Comparison of ENCODE assay signal across 10 cellular contexts in the genomic region with DNA sequence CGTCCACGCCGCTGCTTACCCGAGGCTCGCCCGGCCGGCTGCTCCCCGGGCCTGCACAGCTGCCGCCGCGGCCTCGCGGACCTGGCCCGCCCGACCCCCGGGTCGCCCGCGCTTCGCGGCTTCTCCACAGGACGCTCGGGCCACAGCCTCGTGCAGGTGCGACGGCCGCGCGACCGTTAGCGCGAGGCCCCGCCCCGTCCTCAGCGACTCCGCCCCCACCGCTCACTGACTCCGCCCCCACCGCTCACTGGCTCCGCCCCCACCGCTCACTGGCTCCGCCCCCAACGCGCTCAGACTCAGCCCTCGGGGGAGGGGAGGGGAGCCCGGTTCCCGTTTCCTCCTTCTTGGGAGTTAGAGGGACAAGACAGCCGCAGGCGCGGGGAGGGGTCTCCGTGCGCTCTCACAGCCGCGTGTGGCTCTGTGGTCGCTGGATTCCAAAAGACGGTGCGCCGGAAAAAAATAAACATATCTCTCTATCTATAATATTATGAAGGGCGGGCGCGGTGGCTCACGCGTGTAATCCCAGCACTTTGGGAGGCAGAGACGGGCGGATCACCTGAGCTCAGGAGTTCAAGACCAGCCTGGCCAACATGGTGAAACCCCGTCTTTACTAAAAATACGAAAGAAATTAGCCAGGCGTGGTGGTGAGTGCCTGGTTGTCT. TPM values are rescaled to one million over a fixed set of nuclear protein-coding genes. Genes with fewer than 3 reads are reported as not detected.
DNase-seq lines count a peak whose midpoint lies in the region; ATAC-seq and TF ChIP-seq lines count a peak whose summit lies in the region.
"Had no signal": no experiment of that assay in that cellular context is flagged by ENCODE, and none has a peak within 500 bp of the region (broad histone marks: within the 10 kb centered on the region; RNA-seq: fewer than 3 reads in every experiment).

A gene with protein sequence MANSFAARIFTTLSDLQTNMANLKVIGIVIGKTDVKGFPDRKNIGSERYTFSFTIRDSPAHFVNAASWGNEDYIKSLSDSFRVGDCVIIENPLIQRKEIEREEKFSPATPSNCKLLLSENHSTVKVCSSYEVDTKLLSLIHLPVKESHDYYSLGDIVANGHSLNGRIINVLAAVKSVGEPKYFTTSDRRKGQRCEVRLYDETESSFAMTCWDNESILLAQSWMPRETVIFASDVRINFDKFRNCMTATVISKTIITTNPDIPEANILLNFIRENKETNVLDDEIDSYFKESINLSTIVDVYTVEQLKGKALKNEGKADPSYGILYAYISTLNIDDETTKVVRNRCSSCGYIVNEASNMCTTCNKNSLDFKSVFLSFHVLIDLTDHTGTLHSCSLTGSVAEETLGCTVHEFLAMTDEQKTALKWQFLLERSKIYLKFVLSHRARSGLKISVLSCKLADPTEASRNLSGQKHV (minus strand): TSS at position 191 of the 662 bp plus-strand sequence. CDS start 3,989 bp downstream, outside the sequence.

- no peaks in the 10 kb centered on the region for H3K9me2 ChIP-seq in hepatocyte (replicated peaks; ENCODE audit: insufficient read depth)

- peaks cover 56% of the 10 kb centered on the region for H3K27me3 ChIP-seq in left ventricle myocardium inferior (ENCODE audit: low read depth)
- H3K27me3 ChIP-seq in hepatocyte: peaks cover 24% of the 10 kb centered on the region

- no peak for ATAC-seq in HG02798 (IDR thresholded peaks at IDR 0.05; ENCODE audit: poor library complexity, unreplicated experiment)

- TF ChIP-seq CTCF in left ventricle myocardium inferior (IDR thresholded peaks at IDR 0.05; ENCODE audit: borderline replicate concordance): no peak
- TF ChIP-seq CTCF in hepatocyte (IDR thresholded peaks at IDR 0.05; ENCODE audit: poor library complexity): no peak

- peak within 1 kb of the TSS; percentile 63 for H2AFZ ChIP-seq in hepatocyte

- peak within 1 kb of the TSS; percentile 45 for H3K4me3 ChIP-seq in left ventricle myocardium inferior
- no peak within 1 kb of the TSS for H3K4me3 ChIP-seq in hepatocyte

- intact Hi-C loops in left ventricle myocardium inferior (cut with micrococcal nuclease): no loop called here
- intact Hi-C loops in cardiac septum (cut with DNase I): no loop called here

- H3K79me2 ChIP-seq in hepatocyte: no peaks in the 10 kb centered on the region

- DNase-seq in left ventricle myocardium inferior: no peak
- DNase-seq in cardiac septum (ENCODE audit: low spot score): no peak
- peak; percentile 69 to 71 for DNase-seq in activated T-cell treated with anti-CD3 and anti-CD28 coated beads, Interleukin-2, amount 50 U/mL, for 48 hours
- DNase-seq in hepatocyte (ENCODE audit: low spot score): peak; percentile 44
- DNase-seq in stimulated activated CD4-positive, alpha-beta T cell treated with anti-CD3 and anti-CD28 coated beads, Interleukin-1b, Interleukin-23, amount 100 ng/mL, for 48 hours: peak; percentile 44
- DNase-seq in NCI-H748 treated with DMSO at 0.1 percent for 48 hours (lab: John Stamatoyannopoulos, UW): no peak
- no peak for DNase-seq in NCI-H1694 treated with DMSO at 0.1 percent for 48 hours (lab: John Stamatoyannopoulos, UW)

- 10% methylated on average over 25 of the region's 68 CpGs for WGBS in hepatocyte (ENCODE audit: low lambda C conversion rate, missing lambda C conversion rate)

- H3K27ac ChIP-seq in left ventricle myocardium inferior (replicated peaks) (no peak within 1 kb of the TSS), hepatocyte (no peak within 1 kb of the TSS)

- H3K4me1 ChIP-seq in left ventricle myocardium inferior (peaks cover 6% of the 10 kb centered on the region), hepatocyte (ENCODE audit: insufficient read depth) (no peaks in the 10 kb centered on the region)

- peak within 1 kb of the TSS; percentile 70 for H3K4me2 ChIP-seq in hepatocyte

- no peaks in the 10 kb centered on the region for H4K20me1 ChIP-seq in hepatocyte (ENCODE audit: insufficient read depth, poor library complexity, severe bottlenecking)

- H3K9me3 ChIP-seq in left ventricle myocardium inferior (replicated peaks) (no peaks in the 10 kb centered on the region), hepatocyte (ENCODE audit: low read depth) (no peaks in the 10 kb centered on the region)

- no peaks in the 10 kb centered on the region for H3K36me3 ChIP-seq in left ventricle myocardium inferior
- no peaks in the 10 kb centered on the region for H3K36me3 ChIP-seq in hepatocyte (replicated peaks; ENCODE audit: insufficient read depth, low read depth)

RNA-seq across cellular contexts. Expression of the gene that starts here (rescaled TPM):
- total RNA-seq in left ventricle myocardium inferior: not detected
- not detected for total RNA-seq in cardiac septum
- 0.60 TPM in 1 of 2 replicates, not detected in the other for total RNA-seq in hepatocyte
- polyA plus RNA-seq in hepatocyte: 0.28 TPM in 1 of 2 replicates, not detected in the other
- total RNA-seq: CD4-positive, CD25-positive, alpha-beta regulatory T cell; T-helper 1 cell treated with Interleukin-12 subunit alpha and Interleukin-12 subunit beta and Interleukin-4 antibody, amounts not matched to agents 30 ng/mL and 1 ng/mL, for 36 hours had no signal
- polyA plus RNA-seq: CD4-positive, CD25-positive, alpha-beta regulatory T cell had no signal

Comparison
In these comparisons a context has a peak if more than half of its experiments do, and no peak if none do; other contexts are left out.
1. Peak in DNase-seq and H3K4me2 ChIP-seq in hepatocyte; RNA of the gene not detected or under 1 TPM.
2. DNase-seq: peak in activated T-cell treated with anti-CD3 and anti-CD28 coated beads, Interleukin-2, amount 50 U/mL, for 48 hours (2 of 2) and stimulated activated CD4-positive, alpha-beta T cell treated with anti-CD3 and anti-CD28 coated beads, Interleukin-1b, Interleukin-23, amount 100 ng/mL, for 48 hours (single experiment); none in left ventricle myocardium inferior (single experiment), cardiac septum (single experiment), NCI-H748 treated with DMSO at 0.1 percent for 48 hours (single experiment) and NCI-H1694 treated with DMSO at 0.1 percent for 48 hours (single experiment).